1 cellular context compared by ENCODE assay signal in the genomic region with DNA sequence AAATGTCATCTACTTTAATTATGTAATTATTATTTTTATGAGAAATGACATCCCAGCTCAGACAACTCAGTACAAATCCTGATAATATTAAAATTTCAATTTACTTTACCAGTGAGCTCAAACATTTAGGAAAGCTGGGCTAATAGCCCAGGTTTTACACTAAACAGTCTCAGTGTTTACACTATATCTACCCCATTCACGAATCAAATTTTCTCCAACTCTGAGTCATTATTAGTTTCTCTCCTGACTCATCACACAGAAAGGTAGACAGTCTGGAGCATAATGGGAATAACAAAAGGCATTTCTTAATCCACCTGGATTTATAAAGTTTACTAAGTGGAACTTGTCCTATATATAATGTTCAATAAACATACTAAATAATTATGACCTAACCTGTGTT.
TF ChIP-seq lines count a peak whose summit lies in the region.

No MANE protein-coding gene starts in this region.

TF ChIP-seq in A549, 52 proteins besides CTCF, POLR2A, EP300 and RAD21 (continued from another document):
- TF ChIP-seq RFX5 (IDR thresholded peaks at IDR 0.05) = no peak
- no peak for TF ChIP-seq HEYL (CRISPR knock-in tag; IDR thresholded peaks at IDR 0.05)
- TF ChIP-seq, protein P1, sequence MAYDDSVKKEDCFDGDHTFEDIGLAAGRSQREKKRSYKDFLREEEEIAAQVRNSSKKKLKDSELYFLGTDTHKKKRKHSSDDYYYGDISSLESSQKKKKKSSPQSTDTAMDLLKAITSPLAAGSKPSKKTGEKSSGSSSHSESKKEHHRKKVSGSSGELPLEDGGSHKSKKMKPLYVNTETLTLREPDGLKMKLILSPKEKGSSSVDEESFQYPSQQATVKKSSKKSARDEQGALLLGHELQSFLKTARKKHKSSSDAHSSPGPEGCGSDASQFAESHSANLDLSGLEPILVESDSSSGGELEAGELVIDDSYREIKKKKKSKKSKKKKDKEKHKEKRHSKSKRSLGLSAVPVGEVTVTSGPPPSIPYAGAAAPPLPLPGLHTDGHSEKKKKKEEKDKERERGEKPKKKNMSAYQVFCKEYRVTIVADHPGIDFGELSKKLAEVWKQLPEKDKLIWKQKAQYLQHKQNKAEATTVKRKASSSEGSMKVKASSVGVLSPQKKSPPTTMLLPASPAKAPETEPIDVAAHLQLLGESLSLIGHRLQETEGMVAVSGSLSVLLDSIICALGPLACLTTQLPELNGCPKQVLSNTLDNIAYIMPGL (CRISPR knock-in tag; IDR thresholded peaks at IDR 0.05; ENCODE audit: borderline replicate concordance) = no peak
- no peak for TF ChIP-seq ZC3H11A (IDR thresholded peaks at IDR 0.05)
- TF ChIP-seq HDAC2 (IDR thresholded peaks at IDR 0.05) = no peak
- TF ChIP-seq, protein P2, sequence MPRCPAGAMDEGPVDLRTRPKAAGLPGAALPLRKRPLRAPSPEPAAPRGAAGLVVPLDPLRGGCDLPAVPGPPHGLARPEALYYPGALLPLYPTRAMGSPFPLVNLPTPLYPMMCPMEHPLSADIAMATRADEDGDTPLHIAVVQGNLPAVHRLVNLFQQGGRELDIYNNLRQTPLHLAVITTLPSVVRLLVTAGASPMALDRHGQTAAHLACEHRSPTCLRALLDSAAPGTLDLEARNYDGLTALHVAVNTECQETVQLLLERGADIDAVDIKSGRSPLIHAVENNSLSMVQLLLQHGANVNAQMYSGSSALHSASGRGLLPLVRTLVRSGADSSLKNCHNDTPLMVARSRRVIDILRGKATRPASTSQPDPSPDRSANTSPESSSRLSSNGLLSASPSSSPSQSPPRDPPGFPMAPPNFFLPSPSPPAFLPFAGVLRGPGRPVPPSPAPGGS (IDR thresholded peaks at IDR 0.05) = no peak
- no peak for TF ChIP-seq POLR2AphosphoS2 (conservative IDR thresholded peaks at IDR 0.05; ENCODE audit: low read length)
- peak; percentile 73; the same call in 1 of the 2 replicates for TF ChIP-seq GATA3 (IDR thresholded peaks at IDR 0.05; ENCODE audit: borderline replicate concordance)
- TF ChIP-seq KDM1A (IDR thresholded peaks at IDR 0.05; ENCODE audit: low read depth) = no peak
- peak; percentile 94 for TF ChIP-seq FOSL2 (IDR thresholded peaks at IDR 0.05)
- peak; percentile 97 for TF ChIP-seq FOSL2 (CRISPR knock-in tag; IDR thresholded peaks at IDR 0.05)
- no peak for TF ChIP-seq EHF (CRISPR knock-in tag; IDR thresholded peaks at IDR 0.05)
